In genomic region chr12:13896063-13896626, GRCh38 we compare ENCODE assay signal across 27 cellular contexts.
"Had no signal": no experiment of that assay in that cellular context is flagged by ENCODE, and none has a peak within 500 bp of the region (broad histone marks: within the 10 kb centered on the region; RNA-seq: fewer than 3 reads in every experiment).

No MANE protein-coding gene starts in this region.

- H3K4me3 ChIP-seq: gastrocnemius medialis, left lung, mucosa of descending colon, prostate gland, right atrium auricular region, smooth muscle cell, suprapubic skin, thyroid gland, vagina had no signal

- H3K4me1 ChIP-seq: gastrocnemius medialis, left lung, parathyroid adenoma, prostate gland, right atrium auricular region, suprapubic skin, thyroid gland, vagina had no signal

- H3K9me3 ChIP-seq: gastrocnemius medialis, left lung, mucosa of descending colon, prostate gland, right atrium auricular region, suprapubic skin, thyroid gland, vagina had no signal

- H3K27me3 ChIP-seq: gastrocnemius medialis, left lung, right atrium auricular region, suprapubic skin, thyroid gland, vagina had no signal

- H3K36me3 ChIP-seq: gastrocnemius medialis, left lung, prostate gland, right atrium auricular region, suprapubic skin, thyroid gland, vagina had no signal

- DNase-seq: cortex of kidney; effector memory CD8-positive, alpha-beta T cell; foreskin fibroblast; gastrocnemius medialis; head of caudate nucleus; left lung; mesenchymal stem cell; mucosa of descending colon; naive B cell; stimulated activated CD4-positive, alpha-beta T cell treated with anti-CD3 and anti-CD28 coated beads, Interleukin-12 subunit alpha, Interleukin-12 subunit beta, amount 100 ng/mL, for 4 hours; stimulated activated CD4-positive, alpha-beta T cell treated with anti-CD3 and anti-CD28 coated beads, Interleukin-1b, Interleukin-23, amount 100 ng/mL, for 48 hours; stimulated activated CD4-positive, alpha-beta T cell treated with anti-CD3 and anti-CD28 coated beads, Interleukin-4, amount 100 ng/mL, for 1 hour; stimulated activated CD8-positive, alpha-beta memory T cell treated with anti-CD3 and anti-CD28 coated beads, Interleukin-4, amount 100 ng/mL, for 48 hours; stimulated activated naive CD4-positive, alpha-beta T cell; stimulated activated naive CD8-positive, alpha-beta T cell treated with anti-CD3 and anti-CD28 coated beads, Interleukin-15, amount 100 ng/mL, for 72 hours; thyroid gland; trophoblast cell had no signal

- ATAC-seq: effector memory CD8-positive, alpha-beta T cell; esophagus mucosa; gastrocnemius medialis; left lung; mucosa of descending colon; natural killer cell treated with Interleukin-12 subunit alpha and Interleukin-12 subunit beta and Interleukin-15 and Interleukin-18, amount 100 ng/mL, for 72 hours; sciatic nerve; stimulated activated naive CD8-positive, alpha-beta T cell treated with anti-CD3 and anti-CD28 coated beads, Interleukin-15, amount 100 ng/mL, for 72 hours had no signal

- H3K27ac ChIP-seq: epithelial cell of prostate, gastrocnemius medialis, left lung, parathyroid adenoma, prostate gland, right atrium auricular region, suprapubic skin, thyroid gland, vagina had no signal
